In genomic region chr4:25569726-25570125, GRCh38 we compare ENCODE assay signal across 26 cellular contexts.
"Had no signal": no experiment of that assay in that cellular context is flagged by ENCODE, and none has a peak within 500 bp of the region (broad histone marks: within the 10 kb centered on the region; RNA-seq: fewer than 3 reads in every experiment).

No MANE protein-coding gene starts in this region.

- H3K9me3 Mint-ChIP-seq: memory B cell; nephron; neural crest cell; stimulated activated memory B cell treated with anti-CD40 and anti-IgM and Interleukin-4, amounts not matched to agents 10 μg/mL and 1 μg/mL and 100 μg/mL, for 72 hours; stimulated activated naive CD8-positive, alpha-beta T cell treated with anti-CD3 and anti-CD28 coated beads, Interleukin-15, amount 100 ng/mL, for 72 hours had no signal

- H3K27me3 Mint-ChIP-seq: memory B cell; stimulated activated memory B cell treated with anti-CD40 and anti-IgM and Interleukin-4, amounts not matched to agents 10 μg/mL and 1 μg/mL and 100 μg/mL, for 72 hours; stimulated activated naive CD8-positive, alpha-beta T cell treated with anti-CD3 and anti-CD28 coated beads, Interleukin-15, amount 100 ng/mL, for 72 hours had no signal

- DNase-seq: hippocampal formation; kidney glomerular epithelial cell; left cardiac atrium; left ventricle myocardium inferior; midbrain; naive thymus-derived CD8-positive, alpha-beta T cell; nucleus accumbens; pancreas; retina; right cardiac atrium; sigmoid colon; stimulated activated CD4-positive, alpha-beta T cell treated with anti-CD3 and anti-CD28 coated beads, Interleukin-1b, Interleukin-23, amount 100 ng/mL, for 48 hours; stimulated activated CD4-positive, alpha-beta T cell treated with anti-CD3 and anti-CD28 coated beads, Interleukin-2, amount 100 ng/mL, for 48 hours; stimulated activated CD4-positive, alpha-beta T cell treated with anti-CD3 and anti-CD28 coated beads, Interleukin-4, amount 100 ng/mL, for 4 hours; stimulated activated CD8-positive, alpha-beta memory T cell treated with anti-CD3 and anti-CD28 coated beads, Interleukin-4, amount 100 ng/mL, for 48 hours; stimulated activated naive CD4-positive, alpha-beta T cell treated with Interleukin-2 at 50 U/mL for 16 hours; stimulated activated naive CD8-positive, alpha-beta T cell treated with anti-CD3 and anti-CD28 coated beads, Interleukin-15, amount 100 ng/mL, for 72 hours; substantia nigra had no signal

- H3K36me3 ChIP-seq: left ventricle myocardium inferior, pancreas, prostate gland, sigmoid colon, tibial nerve, vagina had no signal

- ATAC-seq: left cardiac atrium; naive thymus-derived CD8-positive, alpha-beta T cell; right cardiac atrium; stimulated activated memory B cell treated with anti-CD40 and anti-IgM and Interleukin-4, amounts not matched to agents 10 μg/mL and 1 μg/mL and 100 μg/mL, for 72 hours; stimulated activated naive CD8-positive, alpha-beta T cell treated with anti-CD3 and anti-CD28 coated beads, Interleukin-15, amount 100 ng/mL, for 72 hours had no signal

- H3K9me3 ChIP-seq: left ventricle myocardium inferior, pancreas, prostate gland, sigmoid colon, tibial nerve, vagina had no signal

- H3K4me3 ChIP-seq: left ventricle myocardium inferior, pancreas, prostate gland, sigmoid colon, smooth muscle cell, tibial nerve, vagina had no signal

- H3K4me3 Mint-ChIP-seq: memory B cell; nephron; neural crest cell; stimulated activated memory B cell treated with anti-CD40 and anti-IgM and Interleukin-4, amounts not matched to agents 10 μg/mL and 1 μg/mL and 100 μg/mL, for 72 hours; stimulated activated naive CD8-positive, alpha-beta T cell treated with anti-CD3 and anti-CD28 coated beads, Interleukin-15, amount 100 ng/mL, for 72 hours had no signal

- H3K27ac Mint-ChIP-seq: memory B cell; nephron; stimulated activated memory B cell treated with anti-CD40 and anti-IgM and Interleukin-4, amounts not matched to agents 10 μg/mL and 1 μg/mL and 100 μg/mL, for 72 hours had no signal

- H3K4me1 ChIP-seq: left ventricle myocardium inferior, pancreas, prostate gland, sigmoid colon, tibial nerve, vagina had no signal

- H3K4me1 Mint-ChIP-seq: memory B cell; naive thymus-derived CD8-positive, alpha-beta T cell; nephron; stimulated activated memory B cell treated with anti-CD40 and anti-IgM and Interleukin-4, amounts not matched to agents 10 μg/mL and 1 μg/mL and 100 μg/mL, for 72 hours; stimulated activated naive CD8-positive, alpha-beta T cell treated with anti-CD3 and anti-CD28 coated beads, Interleukin-15, amount 100 ng/mL, for 72 hours had no signal

- H3K36me3 Mint-ChIP-seq: memory B cell; naive thymus-derived CD8-positive, alpha-beta T cell; stimulated activated memory B cell treated with anti-CD40 and anti-IgM and Interleukin-4, amounts not matched to agents 10 μg/mL and 1 μg/mL and 100 μg/mL, for 72 hours had no signal

- H3K27ac ChIP-seq: left ventricle myocardium inferior, pancreas, prostate gland, sigmoid colon, tibial nerve, vagina had no signal
